In genomic region chr16:155031-155398, GRCh38 we compare ENCODE assay signal across 1 cellular context.
TF ChIP-seq lines count a peak whose summit lies in the region.

No MANE protein-coding gene starts in this region.

TF ChIP-seq in GM12878, 131 proteins besides CTCF, POLR2A, EP300 and RAD21:
- TF ChIP-seq ZNF24 (IDR thresholded peaks at IDR 0.05) (no peak), PAX5 (IDR thresholded peaks at IDR 0.05; ENCODE audit: borderline replicate concordance, low read depth, low read length) (no peak), JUND (IDR thresholded peaks at IDR 0.05; ENCODE audit: low read depth, low read length) (no peak), ZZZ3 (IDR thresholded peaks at IDR 0.05; ENCODE audit: control insufficient read depth, insufficient read length, low read depth) (no peak), TCF7 (IDR thresholded peaks at IDR 0.05; ENCODE audit: borderline replicate concordance) (no peak), MTA3 (IDR thresholded peaks at IDR 0.05; ENCODE audit: borderline replicate concordance, low read length) (no peak), EZH2 (IDR thresholded peaks at IDR 0.05; ENCODE audit: borderline replicate concordance, control insufficient read depth, low read depth, low read length) (no peak), SMAD1 (IDR thresholded peaks at IDR 0.05; ENCODE audit: low read depth, partially characterized antibody) (no peak), BCL11A (IDR thresholded peaks at IDR 0.05; ENCODE audit: low read depth, low read length) (no peak), HCFC1 (IDR thresholded peaks at IDR 0.05; ENCODE audit: low read length) (no peak), HSF1 (IDR thresholded peaks at IDR 0.05; ENCODE audit: low read depth, low read length) (no peak), CBFB (IDR thresholded peaks at IDR 0.05; ENCODE audit: low read depth) (no peak), NFXL1 (IDR thresholded peaks at IDR 0.05; ENCODE audit: borderline replicate concordance) (no peak), POLR2AphosphoS5 (IDR thresholded peaks at IDR 0.05; ENCODE audit: low read length) (no peak), SMARCA5 (IDR thresholded peaks at IDR 0.05) (no peak)
- TF ChIP-seq, protein P1, sequence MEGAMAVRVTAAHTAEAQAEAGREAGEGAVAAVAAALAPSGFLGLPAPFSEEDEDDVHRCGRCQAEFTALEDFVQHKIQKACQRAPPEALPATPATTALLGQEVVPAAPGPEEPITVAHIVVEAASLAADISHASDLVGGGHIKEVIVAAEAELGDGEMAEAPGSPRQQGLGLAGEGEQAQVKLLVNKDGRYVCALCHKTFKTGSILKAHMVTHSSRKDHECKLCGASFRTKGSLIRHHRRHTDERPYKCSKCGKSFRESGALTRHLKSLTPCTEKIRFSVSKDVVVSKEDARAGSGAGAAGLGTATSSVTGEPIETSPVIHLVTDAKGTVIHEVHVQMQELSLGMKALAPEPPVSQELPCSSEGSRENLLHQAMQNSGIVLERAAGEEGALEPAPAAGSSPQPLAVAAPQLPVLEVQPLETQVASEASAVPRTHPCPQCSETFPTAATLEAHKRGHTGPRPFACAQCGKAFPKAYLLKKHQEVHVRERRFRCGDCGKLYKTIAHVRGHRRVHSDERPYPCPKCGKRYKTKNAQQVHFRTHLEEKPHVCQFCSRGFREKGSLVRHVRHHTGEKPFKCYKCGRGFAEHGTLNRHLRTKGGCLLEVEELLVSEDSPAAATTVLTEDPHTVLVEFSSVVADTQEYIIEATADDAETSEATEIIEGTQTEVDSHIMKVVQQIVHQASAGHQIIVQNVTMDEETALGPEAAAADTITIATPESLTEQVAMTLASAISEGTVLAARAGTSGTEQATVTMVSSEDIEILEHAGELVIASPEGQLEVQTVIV (IDR thresholded peaks at IDR 0.05; ENCODE audit: borderline replicate concordance, partially characterized antibody), result no peak
- TF ChIP-seq, protein P2, sequence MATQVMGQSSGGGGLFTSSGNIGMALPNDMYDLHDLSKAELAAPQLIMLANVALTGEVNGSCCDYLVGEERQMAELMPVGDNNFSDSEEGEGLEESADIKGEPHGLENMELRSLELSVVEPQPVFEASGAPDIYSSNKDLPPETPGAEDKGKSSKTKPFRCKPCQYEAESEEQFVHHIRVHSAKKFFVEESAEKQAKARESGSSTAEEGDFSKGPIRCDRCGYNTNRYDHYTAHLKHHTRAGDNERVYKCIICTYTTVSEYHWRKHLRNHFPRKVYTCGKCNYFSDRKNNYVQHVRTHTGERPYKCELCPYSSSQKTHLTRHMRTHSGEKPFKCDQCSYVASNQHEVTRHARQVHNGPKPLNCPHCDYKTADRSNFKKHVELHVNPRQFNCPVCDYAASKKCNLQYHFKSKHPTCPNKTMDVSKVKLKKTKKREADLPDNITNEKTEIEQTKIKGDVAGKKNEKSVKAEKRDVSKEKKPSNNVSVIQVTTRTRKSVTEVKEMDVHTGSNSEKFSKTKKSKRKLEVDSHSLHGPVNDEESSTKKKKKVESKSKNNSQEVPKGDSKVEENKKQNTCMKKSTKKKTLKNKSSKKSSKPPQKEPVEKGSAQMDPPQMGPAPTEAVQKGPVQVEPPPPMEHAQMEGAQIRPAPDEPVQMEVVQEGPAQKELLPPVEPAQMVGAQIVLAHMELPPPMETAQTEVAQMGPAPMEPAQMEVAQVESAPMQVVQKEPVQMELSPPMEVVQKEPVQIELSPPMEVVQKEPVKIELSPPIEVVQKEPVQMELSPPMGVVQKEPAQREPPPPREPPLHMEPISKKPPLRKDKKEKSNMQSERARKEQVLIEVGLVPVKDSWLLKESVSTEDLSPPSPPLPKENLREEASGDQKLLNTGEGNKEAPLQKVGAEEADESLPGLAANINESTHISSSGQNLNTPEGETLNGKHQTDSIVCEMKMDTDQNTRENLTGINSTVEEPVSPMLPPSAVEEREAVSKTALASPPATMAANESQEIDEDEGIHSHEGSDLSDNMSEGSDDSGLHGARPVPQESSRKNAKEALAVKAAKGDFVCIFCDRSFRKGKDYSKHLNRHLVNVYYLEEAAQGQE (IDR thresholded peaks at IDR 0.05; ENCODE audit: low read depth, low read length), result no peak
